ENCODE assay signal across 8 cellular contexts in genomic region chr4:173494013-173494970, GRCh38. TPM values are rescaled to one million over a fixed set of nuclear protein-coding genes. Genes with fewer than 3 reads are reported as not detected.
DNase-seq lines count a peak whose midpoint lies in the region; ATAC-seq, FAIRE-seq and TF ChIP-seq lines count a peak whose summit lies in the region.

No MANE protein-coding gene starts in this region.

- TF ChIP-seq POLR2A in GM12891 (IDR thresholded peaks at IDR 0.05; ENCODE audit: low read depth, low read length): no peak

- H3K4me3 ChIP-seq in duodenal mucosa (ENCODE audit: low read depth in 1 of 2, low read length in 2 of 2) (peak overlapping the region; percentile 63 to 84), lung (no peak overlapping the region)

- peak; percentile 98 for ATAC-seq in HG02763 (IDR thresholded peaks at IDR 0.05; ENCODE audit: unreplicated experiment)
- peak; percentile 86 for ATAC-seq in activated B cell treated with CpG ODN at 0.5 μM for 24 hours (ENCODE audit: low read depth)
- ATAC-seq in lung (ENCODE audit: insufficient read depth, low FRiP score): peak; percentile 81

- DNase-seq in GM12891 (ENCODE audit: insufficient read length, low spot score) (no peak), NCI-H1048 (lab: John Stamatoyannopoulos, UW) (peak; percentile 52), activated B cell treated with CpG ODN at 0.5 μM for 24 hours (no peak), lung (ENCODE audit: low spot score) (peak; percentile 43)
- peak; percentile 21 to 23 for DNase-seq in stimulated activated CD8-positive, alpha-beta memory T cell treated with anti-CD3 and anti-CD28 coated beads, Interleukin-7, amount 100 ng/mL, for 4 hours (ENCODE audit: low read depth in 2 of 2)

- peaks cover 23% of the 10 kb centered on the region for H3K4me1 Mint-ChIP-seq in activated B cell treated with CpG ODN at 0.5 μM for 24 hours

- peaks cover 15% of the 10 kb centered on the region for H3K27me3 Mint-ChIP-seq in activated B cell treated with CpG ODN at 0.5 μM for 24 hours

- H3K9me3 ChIP-seq in duodenal mucosa (ENCODE audit: control insufficient read depth in 1 of 2, low read length in 2 of 2) (no peaks in the 10 kb centered on the region), lung (ENCODE audit: control insufficient read depth in 2 of 2, insufficient read depth in 1 of 2, low read length in 1 of 2) (no peaks in the 10 kb centered on the region)

- H3K36me3 Mint-ChIP-seq in activated B cell treated with CpG ODN at 0.5 μM for 24 hours (ENCODE audit: low read depth): no peaks in the 10 kb centered on the region

- H3K27ac ChIP-seq in 22Rv1 (no peak overlapping the region), duodenal mucosa (ENCODE audit: low read depth, low read length) (no peak overlapping the region), lung (ENCODE audit: low read depth in 1 of 2, low read length in 1 of 2) (no peak overlapping the region)

- peak; percentile 75 for TF ChIP-seq CTCF in 22Rv1 (IDR thresholded peaks at IDR 0.05)
- TF ChIP-seq CTCF in activated B cell treated with CpG ODN at 0.5 μM for 24 hours (IDR thresholded peaks at IDR 0.05): no peak
- peak; percentile 55 for TF ChIP-seq CTCF in lung (IDR thresholded peaks at IDR 0.05; ENCODE audit: control extremely low read depth, extremely low read depth)

- peak overlapping the region; percentile 37 for H3K27ac Mint-ChIP-seq in activated B cell treated with CpG ODN at 0.5 μM for 24 hours

- intact Hi-C loops in activated B cell treated with CpG ODN at 0.5 μM for 24 hours (cut with micrococcal nuclease): loop anchor here (1.0 kb wide), 3 partner anchors 74 to 481 kb away; no protein-coding TSS in a partner anchor

- H3K9me3 Mint-ChIP-seq in activated B cell treated with CpG ODN at 0.5 μM for 24 hours: peaks cover 3% of the 10 kb centered on the region

- CTCF ChIA-PET in activated B cell treated with CpG ODN at 0.5 μM for 24 hours (lab: Charles Lee): interaction anchor here (0.8 to 1.6 kb wide), 6 partner anchors 9 to 481 kb away, joined by 3 to 10 read pairs (median 3); no protein-coding TSS in a partner anchor

- H3K9ac ChIP-seq in duodenal mucosa (ENCODE audit: low read depth in 1 of 2, low read length in 2 of 2): peak overlapping the region; percentile 5 to 49

- POLR2A ChIA-PET in activated B cell treated with CpG ODN at 0.5 μM for 24 hours (lab: Charles Lee): interaction anchor here (1.0 kb wide), 1 partner anchor 74 kb away, joined by 4 read pairs; no protein-coding TSS in a partner anchor

- peak; percentile 85 for FAIRE-seq in GM12891 (lab: Jason Lieb, UNC)

- peak overlapping the region; percentile 83 for H3K4me3 Mint-ChIP-seq in activated B cell treated with CpG ODN at 0.5 μM for 24 hours

- H3K36me3 ChIP-seq in duodenal mucosa (ENCODE audit: control insufficient read depth in 1 of 2, insufficient read depth in 2 of 2, low read length in 2 of 2) (no peaks in the 10 kb centered on the region), lung (ENCODE audit: control insufficient read depth in 2 of 2, insufficient read depth in 2 of 2, low read length in 2 of 2) (no peaks in the 10 kb centered on the region)

- H3K27me3 ChIP-seq in duodenal mucosa (ENCODE audit: control insufficient read depth in 1 of 2, insufficient read depth in 2 of 2, low read length in 2 of 2) (peaks cover 0 to 21% of the 10 kb centered on the region in 2 donors), lung (ENCODE audit: control insufficient read depth, insufficient read depth) (peaks cover 7% of the 10 kb centered on the region)

- 14 to 15% methylated on average over 40 of the region's 40 CpGs for WGBS in lung, 2 donors

- peaks cover 9 to 24% of the 10 kb centered on the region in 2 donors for H3K4me1 ChIP-seq in duodenal mucosa (ENCODE audit: control insufficient read depth in 1 of 2, insufficient read depth in 2 of 2, low read length in 2 of 2)
- no peaks in the 10 kb centered on the region for H3K4me1 ChIP-seq in lung (ENCODE audit: control insufficient read depth in 2 of 2, insufficient read depth in 2 of 2, low read length in 2 of 2)

TF ChIP-seq in GM12891, 5 proteins besides CTCF, POLR2A, EP300 and RAD21:
- TF ChIP-seq POU2F2 (IDR thresholded peaks at IDR 0.05; ENCODE audit: low read depth, low read length) (no peak), POLR2AphosphoS5 (IDR thresholded peaks at IDR 0.05; ENCODE audit: low read depth, low read length) (no peak), TAF1 (IDR thresholded peaks at IDR 0.05; ENCODE audit: low read depth, low read length) (no peak)

RNA-seq across cellular contexts. Expression of gene HAND2, which starts 35.7 kb away (rescaled TPM):
- polyA plus RNA-seq in GM12891 (2012; ENCODE audit: low read depth, missing spikeins): not detected
- not detected in 2 replicates for total RNA-seq in activated B cell treated with CpG ODN at 0.5 μM for 24 hours
- total RNA-seq in lung: under 1 TPM; 0.15 to 0.77 TPM
- polyA plus RNA-seq in lung: under 1 TPM; 0.06 to 0.28 TPM

Comparison
In these comparisons a context has a peak if more than half of its experiments do, and no peak if none do; other contexts are left out.
1. DNase-seq: peak in NCI-H1048 (single experiment), lung (single experiment) and stimulated activated CD8-positive, alpha-beta memory T cell treated with anti-CD3 and anti-CD28 coated beads, Interleukin-7, amount 100 ng/mL, for 4 hours (2 of 2); none in GM12891 (single experiment) and activated B cell treated with CpG ODN at 0.5 μM for 24 hours (single experiment).
2. Peak in every context shown above with its lines, with median percentiles within 50 percentile points of each other: ATAC-seq.